In genomic region chr19:55549500-55550320, GRCh38 we compare ENCODE assay signal across 1 cellular context.
TF ChIP-seq lines count a peak whose summit lies in the region.

No MANE protein-coding gene starts in this region.

TF ChIP-seq in HepG2, 621 proteins besides CTCF, POLR2A, EP300 and RAD21 (continued from another document and continues in another):
- TF ChIP-seq RNF219 (CRISPR knock-in tag; IDR thresholded peaks at IDR 0.05) (no peak), PLSCR1 (CRISPR knock-in tag; IDR thresholded peaks at IDR 0.05; ENCODE audit: borderline replicate concordance) (no peak), ZNF589 (CRISPR knock-in tag; conservative IDR thresholded peaks at IDR 0.05) (no peak), NR2C2 (CRISPR knock-in tag; IDR thresholded peaks at IDR 0.05; ENCODE audit: borderline replicate concordance) (0 out of 2 replicates have a peak, but pooled peaks have one; percentile 56), RARA (CRISPR knock-in tag; IDR thresholded peaks at IDR 0.05) (0 out of 2 replicates have a peak, but pooled peaks have one; percentile 15), ZNF768 (CRISPR knock-in tag; IDR thresholded peaks at IDR 0.05) (peak; percentile 50; the same call in 1 of the 2 replicates), ZNF281 (CRISPR knock-in tag; IDR thresholded peaks at IDR 0.05; ENCODE audit: borderline replicate concordance) (peak; percentile 63; the same call in 1 of the 2 replicates), ARID5B (CRISPR knock-in tag; IDR thresholded peaks at IDR 0.05) (no peak; the same call in 1 of the 2 replicates), ZNF839 (CRISPR knock-in tag; IDR thresholded peaks at IDR 0.05; ENCODE audit: borderline replicate concordance) (no peak), FOXP4 (CRISPR knock-in tag; IDR thresholded peaks at IDR 0.05) (no peak), ZFAT (CRISPR knock-in tag; conservative IDR thresholded peaks at IDR 0.05) (no peak), RFX5 (IDR thresholded peaks at IDR 0.05; ENCODE audit: low read depth, low read length) (no peak), SNAI1 (CRISPR knock-in tag; IDR thresholded peaks at IDR 0.05; ENCODE audit: borderline replicate concordance) (no peak), NCOA5 (CRISPR knock-in tag; IDR thresholded peaks at IDR 0.05) (no peak), AFF4 (CRISPR knock-in tag; IDR thresholded peaks at IDR 0.05) (no peak), MAF1 (CRISPR knock-in tag; IDR thresholded peaks at IDR 0.05; ENCODE audit: borderline replicate concordance) (no peak), MTA1 (CRISPR knock-in tag; IDR thresholded peaks at IDR 0.05; ENCODE audit: borderline replicate concordance) (peak; percentile 54; the same call in 1 of the 2 replicates), HOMEZ (CRISPR knock-in tag; IDR thresholded peaks at IDR 0.05; ENCODE audit: low read depth) (no peak), HOXA3 (CRISPR knock-in tag; IDR thresholded peaks at IDR 0.05) (no peak), MXD3 (CRISPR knock-in tag; IDR thresholded peaks at IDR 0.05) (no peak), RBM39 (IDR thresholded peaks at IDR 0.05; ENCODE audit: low read depth, low read length, poor library complexity, severe bottlenecking) (no peak), MED8 (CRISPR knock-in tag; IDR thresholded peaks at IDR 0.05; ENCODE audit: insufficient replicate concordance) (no peak), SRSF4 (IDR thresholded peaks at IDR 0.05; ENCODE audit: low read depth, low read length, poor library complexity, severe bottlenecking) (no peak), MYPOP (CRISPR knock-in tag; IDR thresholded peaks at IDR 0.05) (no peak), ZNF580 (CRISPR knock-in tag; IDR thresholded peaks at IDR 0.05; ENCODE audit: borderline replicate concordance, low read depth) (no peak), STAT5B (CRISPR knock-in tag; IDR thresholded peaks at IDR 0.05) (no peak), ZNF275 (CRISPR knock-in tag; IDR thresholded peaks at IDR 0.05; ENCODE audit: borderline replicate concordance) (no peak), HNRNPLL (IDR thresholded peaks at IDR 0.05; ENCODE audit: low read depth, low read length, poor library complexity, severe bottlenecking) (peak; percentile 39)
